ENCODE assay signal across 11 cellular contexts in genomic region chr15:90211440-90212168, GRCh38. TPM values are rescaled to one million over a fixed set of nuclear protein-coding genes. Genes with fewer than 3 reads are reported as not detected.
DNase-seq lines count a peak whose midpoint lies in the region; ATAC-seq and TF ChIP-seq lines count a peak whose summit lies in the region.
"Had no signal": no experiment of that assay in that cellular context is flagged by ENCODE, and none has a peak within 500 bp of the region (broad histone marks: within the 10 kb centered on the region; RNA-seq: fewer than 3 reads in every experiment).

No MANE protein-coding gene starts in this region.

- TF ChIP-seq CTCF in osteocyte (IDR thresholded peaks at IDR 0.05): no peak

- no peak overlapping the region for H3K4me3 Mint-ChIP-seq in osteocyte (ENCODE audit: unreplicated experiment)
- H3K4me3 Mint-ChIP-seq in T-helper 2 cell treated with Interferon-gamma antibody and Interleukin-4, amounts not matched to agents 5 μg/mL and 100 μg/mL, for 36 hours: no peak overlapping the region
- H3K4me3 Mint-ChIP-seq: activated naive CD8-positive, alpha-beta T cell had no signal

- H3K27ac Mint-ChIP-seq in osteocyte (ENCODE audit: unreplicated experiment): peak overlapping the region; percentile 71
- no peak overlapping the region for H3K27ac Mint-ChIP-seq in T-helper 2 cell treated with Interferon-gamma antibody and Interleukin-4, amounts not matched to agents 5 μg/mL and 100 μg/mL, for 36 hours
- H3K27ac Mint-ChIP-seq: activated naive CD8-positive, alpha-beta T cell had no signal

- no peaks in the 10 kb centered on the region for H3K9me3 Mint-ChIP-seq in osteocyte (ENCODE audit: unreplicated experiment)
- no peaks in the 10 kb centered on the region for H3K9me3 Mint-ChIP-seq in T-helper 2 cell treated with Interferon-gamma antibody and Interleukin-4, amounts not matched to agents 5 μg/mL and 100 μg/mL, for 36 hours

- DNase-seq in Daoy (ENCODE audit: low read depth): peak; percentile 95
- peak; percentile 47 for DNase-seq in T1000 (lab: John Stamatoyannopoulos, UW)
- peak; percentile 84 for DNase-seq in glomerular visceral epithelial cell (ENCODE audit: extremely low spot score)
- no peak for DNase-seq in osteocyte (ENCODE audit: extremely low spot score, unreplicated experiment)
- no peak for DNase-seq in NCI-H2081 treated with DMSO at 0.1 percent for 48 hours (lab: John Stamatoyannopoulos, UW)
- DNase-seq in T-helper 2 cell treated with Interferon-gamma antibody and Interleukin-4, amounts not matched to agents 5 μg/mL and 100 μg/mL, for 36 hours (ENCODE audit: low spot score): no peak
- DNase-seq: KBM-7, kidney glomerular epithelial cell had no signal

- peaks cover 28% of the 10 kb centered on the region for H3K4me1 Mint-ChIP-seq in osteocyte (ENCODE audit: unreplicated experiment)
- H3K4me1 Mint-ChIP-seq in T-helper 2 cell treated with Interferon-gamma antibody and Interleukin-4, amounts not matched to agents 5 μg/mL and 100 μg/mL, for 36 hours (ENCODE audit: low read depth): peaks cover 16% of the 10 kb centered on the region

- H3K27me3 Mint-ChIP-seq in osteocyte (ENCODE audit: unreplicated experiment): no peaks in the 10 kb centered on the region
- H3K27me3 Mint-ChIP-seq in T-helper 2 cell treated with Interferon-gamma antibody and Interleukin-4, amounts not matched to agents 5 μg/mL and 100 μg/mL, for 36 hours (ENCODE audit: low read depth): no peaks in the 10 kb centered on the region
- H3K27me3 Mint-ChIP-seq: activated naive CD8-positive, alpha-beta T cell had no signal

- peaks cover 12% of the 10 kb centered on the region for H3K36me3 Mint-ChIP-seq in osteocyte (ENCODE audit: unreplicated experiment)
- H3K36me3 Mint-ChIP-seq in T-helper 2 cell treated with Interferon-gamma antibody and Interleukin-4, amounts not matched to agents 5 μg/mL and 100 μg/mL, for 36 hours (ENCODE audit: low read depth): peaks cover 13% of the 10 kb centered on the region
- H3K36me3 Mint-ChIP-seq: activated naive CD8-positive, alpha-beta T cell had no signal

- ATAC-seq in HG02798 (IDR thresholded peaks at IDR 0.05; ENCODE audit: poor library complexity, unreplicated experiment) (no peak), GM21423 (IDR thresholded peaks at IDR 0.05; ENCODE audit: unreplicated experiment) (no peak)

RNA-seq across cellular contexts. Expression of gene SEMA4B, which starts 10.5 kb away (rescaled TPM):
- total RNA-seq in Daoy (2014; rRNA removed; shearing (Covaris generic)): 16.2 and 31.4 TPM in 2 replicates
- total RNA-seq in osteocyte: 23.3 and 26.0 TPM in 2 replicates

RNA-seq across cellular contexts. Expression of gene CIB1, which starts 22.1 kb away (rescaled TPM):
- 25.5 and 39.3 TPM in 2 replicates for total RNA-seq in Daoy (2014; rRNA removed; shearing (Covaris generic))
- total RNA-seq in osteocyte: 33.8 and 35.9 TPM in 2 replicates

RNA-seq across cellular contexts. Expression of gene GDPGP1, which starts 22.4 kb away (rescaled TPM):
- total RNA-seq in Daoy (2014; rRNA removed; shearing (Covaris generic)): 4.2 TPM in 2 replicates
- total RNA-seq in osteocyte: 5.6 and 6.6 TPM in 2 replicates

RNA-seq across cellular contexts. Expression of gene TTLL13, which starts 37.8 kb away (rescaled TPM):
- total RNA-seq in Daoy (2014; rRNA removed; shearing (Covaris generic)): 0.06 TPM in 1 of 2 replicates, not detected in the other
- not detected in 2 replicates for total RNA-seq in osteocyte

RNA-seq across cellular contexts. Expression of gene NGRN, which starts 53.9 kb away (rescaled TPM):
- total RNA-seq in Daoy (2014; rRNA removed; shearing (Covaris generic)): 129 and 135 TPM in 2 replicates
- total RNA-seq in osteocyte: 92.3 and 94.8 TPM in 2 replicates

Comparison
In these comparisons a context has a peak if more than half of its experiments do, and no peak if none do; other contexts are left out.
1. DNase-seq: peak in Daoy (single experiment), T1000 (single experiment) and glomerular visceral epithelial cell (single experiment); none in osteocyte (single experiment), NCI-H2081 treated with DMSO at 0.1 percent for 48 hours (single experiment) and T-helper 2 cell treated with Interferon-gamma antibody and Interleukin-4, amounts not matched to agents 5 μg/mL and 100 μg/mL, for 36 hours (single experiment).